Comparison of ENCODE assay signal across 20 cellular contexts in the genomic region with DNA sequence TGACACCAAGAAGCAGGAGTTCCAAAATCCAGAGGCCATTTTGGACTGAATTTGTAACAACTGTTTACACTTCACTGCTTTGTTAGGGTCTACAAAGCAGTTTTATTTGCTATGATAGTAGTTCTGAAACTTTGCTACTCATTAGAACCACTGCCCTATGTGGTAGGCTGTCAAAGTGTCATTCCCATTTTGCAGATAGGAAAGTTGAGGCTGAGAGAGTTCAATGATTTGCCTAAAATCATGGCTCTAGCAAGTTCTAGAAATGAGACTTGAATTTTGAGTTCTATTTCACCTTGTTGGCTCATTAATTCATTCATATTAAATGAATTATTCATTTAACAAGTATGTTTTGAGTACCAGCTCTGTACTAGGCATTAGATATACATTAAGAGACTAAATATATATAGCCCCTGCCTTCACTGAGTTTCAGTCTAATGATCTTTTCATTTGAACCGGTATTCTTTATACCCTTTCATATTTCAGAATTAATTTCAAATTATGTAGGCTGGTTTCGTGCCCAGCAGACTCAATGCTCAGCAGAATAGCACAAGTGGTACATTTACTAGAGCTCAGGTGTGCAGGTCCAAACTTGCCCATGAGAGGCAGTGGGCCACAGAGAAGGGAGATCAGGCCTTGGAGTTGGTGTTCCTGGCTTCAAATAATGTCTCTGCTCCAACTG.
A peak's percentile ranks its signal among the peaks of the same experiment; 100 is the strongest.
DNase-seq lines count a peak whose midpoint lies in the region; ATAC-seq, FAIRE-seq and TF ChIP-seq lines count a peak whose summit lies in the region.
"Had no signal": no experiment of that assay in that cellular context is flagged by ENCODE, and none has a peak within 500 bp of the region (broad histone marks: within the 10 kb centered on the region; RNA-seq: fewer than 3 reads in every experiment).

No MANE protein-coding gene starts in this region.

- CTCF ChIA-PET in endothelial cell of umbilical vein (lab: Charles Lee), result interaction anchor here (0.8 to 2.9 kb wide), 5 partner anchors 15 to 119 kb away, joined by 3 to 15 read pairs (median 7); no protein-coding TSS in a partner anchor
- CTCF ChIA-PET in naive thymus-derived CD4-positive, alpha-beta T cell (lab: Charles Lee), result no interaction called here
- CTCF ChIA-PET in activated naive CD4-positive, alpha-beta T cell treated with anti-CD3 and anti-CD28 coated beads, Interleukin-2, amount 10 ng/mL, durations not matched to agents 7 days and 5 days (lab: Charles Lee), result no interaction called here

- no peak overlapping the region for H3K27ac Mint-ChIP-seq in naive thymus-derived CD4-positive, alpha-beta T cell
- H3K27ac Mint-ChIP-seq in activated naive CD4-positive, alpha-beta T cell treated with anti-CD3 and anti-CD28 coated beads, Interleukin-2, amount 10 ng/mL, durations not matched to agents 7 days and 5 days, result no peak overlapping the region
- H3K27ac Mint-ChIP-seq: activated B cell treated with CpG ODN at 0.5 μM for 24 hours; activated naive CD4-positive, alpha-beta T cell treated with anti-CD3 and anti-CD28 coated beads, Interleukin-2, amount 50 U/mL, for 24 hours; B cell; T-cell had no signal

- TF ChIP-seq POLR2A in endothelial cell of umbilical vein (IDR thresholded peaks at IDR 0.05; ENCODE audit: low read depth, low read length), result no peak
- no peak for TF ChIP-seq POLR2A in prostate gland (IDR thresholded peaks at IDR 0.05)

- H2AFZ ChIP-seq in ACC112 (ENCODE audit: low read length, unreplicated experiment), result no peak overlapping the region
- no peak overlapping the region for H2AFZ ChIP-seq in endothelial cell of umbilical vein (ENCODE audit: low read depth, low read length)

- no peak for FAIRE-seq in endothelial cell of umbilical vein (lab: Jason Lieb, UNC)
- FAIRE-seq: D721Med had no signal

- no peaks in the 10 kb centered on the region for H3K9me1 ChIP-seq in endothelial cell of umbilical vein (replicated peaks; ENCODE audit: control insufficient read depth, extremely low read depth, insufficient read depth, low read length)

- H3K4me1 ChIP-seq in ACC112 (ENCODE audit: control insufficient read depth, insufficient read depth, low read length, unreplicated experiment) (peaks cover 64% of the 10 kb centered on the region), endothelial cell of umbilical vein (ENCODE audit: control insufficient read depth, extremely low read depth, insufficient read depth, low read length) (peaks cover 59% of the 10 kb centered on the region), prostate gland (replicated peaks) (no peaks in the 10 kb centered on the region)
- no peaks in the 10 kb centered on the region for H3K4me1 ChIP-seq in naive thymus-derived CD4-positive, alpha-beta T cell (ENCODE audit: control insufficient read depth in 2 of 2, insufficient read depth in 2 of 2, low read length in 2 of 2)

- H3K4me3 ChIP-seq in ACC112 (ENCODE audit: low read depth, low read length), result no peak overlapping the region
- H3K4me3 ChIP-seq in endothelial cell of umbilical vein (replicated peaks in 1 of 3; ENCODE audit: insufficient read depth in 1 of 3, low read depth in 1 of 3, low read length in 3 of 3), result no peak overlapping the region
- no peak overlapping the region for H3K4me3 ChIP-seq in prostate gland
- no peak overlapping the region for H3K4me3 ChIP-seq in naive thymus-derived CD4-positive, alpha-beta T cell (ENCODE audit: low read length)
- H3K4me3 ChIP-seq: smooth muscle cell had no signal

- POLR2A ChIA-PET in endothelial cell of umbilical vein (lab: Charles Lee), result interaction anchor here (0.7 to 1.5 kb wide), 2 partner anchors 14 to 55 kb away, joined by 3 read pairs; no protein-coding TSS in a partner anchor
- POLR2A ChIA-PET in naive thymus-derived CD4-positive, alpha-beta T cell (lab: Charles Lee), result no interaction called here

- BruUV-seq in endothelial cell of umbilical vein (replicated peaks; lab: Mats Ljungman, UMichigan), result no TSS peak

- peak overlapping the region; percentile 17 for H3K9ac ChIP-seq in endothelial cell of umbilical vein (replicated peaks; ENCODE audit: extremely low read depth, insufficient read depth, low read length)

- peak overlapping the region; percentile 74 for H3K4me2 ChIP-seq in endothelial cell of umbilical vein (ENCODE audit: insufficient read depth, low read length)
- H3K4me2 ChIP-seq: smooth muscle cell had no signal

- H3K27me3 Mint-ChIP-seq in naive thymus-derived CD4-positive, alpha-beta T cell, result peaks cover 0 to 3% (median 0%) of the 10 kb centered on the region in 5 donors
- H3K27me3 Mint-ChIP-seq in activated naive CD4-positive, alpha-beta T cell treated with anti-CD3 and anti-CD28 coated beads, Interleukin-2, amount 10 ng/mL, durations not matched to agents 7 days and 5 days, result no peaks in the 10 kb centered on the region
- H3K27me3 Mint-ChIP-seq: activated B cell treated with CpG ODN at 0.5 μM for 24 hours; activated naive CD4-positive, alpha-beta T cell treated with anti-CD3 and anti-CD28 coated beads, Interleukin-2, amount 50 U/mL, for 24 hours had no signal

- dilution Hi-C loops in endothelial cell of umbilical vein (cut with MboI; ENCODE audit: extremely low pct_ligation_motif_present, low sequenced_read_pairs), result loop anchor here (25.0 kb wide), 1 partner anchor 92 kb away; no protein-coding TSS in a partner anchor

- no peaks in the 10 kb centered on the region for H3K36me3 ChIP-seq in ACC112 (ENCODE audit: insufficient read depth, low read length)
- H3K36me3 ChIP-seq in endothelial cell of umbilical vein (ENCODE audit: control insufficient read depth in 2 of 2, extremely low read depth in 1 of 2, insufficient read depth in 2 of 2, low read length in 2 of 2), result no peaks in the 10 kb centered on the region
- no peaks in the 10 kb centered on the region for H3K36me3 ChIP-seq in prostate gland
- no peaks in the 10 kb centered on the region for H3K36me3 ChIP-seq in naive thymus-derived CD4-positive, alpha-beta T cell (ENCODE audit: control insufficient read depth in 2 of 3, insufficient read depth in 3 of 3, low read length in 3 of 3)

- DNase-seq in NCI-H1436 (lab: John Stamatoyannopoulos, UW) (peak; percentile 25), endothelial cell of umbilical vein (ENCODE audit: low read depth, low spot score) (no peak), prostate gland (ENCODE audit: low spot score) (no peak), glomerular visceral epithelial cell (ENCODE audit: extremely low spot score) (no peak)
- DNase-seq in naive thymus-derived CD4-positive, alpha-beta T cell, result no peak
- no peak for DNase-seq in activated naive CD4-positive, alpha-beta T cell treated with anti-CD3 and anti-CD28 coated beads, Interleukin-2, amount 10 ng/mL, durations not matched to agents 7 days and 5 days
- DNase-seq in activated effector memory CD4-positive, alpha-beta T cell treated with anti-CD3 and anti-CD28 coated beads, Interleukin-2, amount 50 U/mL, for 16 hours, result no peak
- DNase-seq: activated B cell treated with CpG ODN at 0.5 μM for 24 hours; H7; hippocampal formation; NCI-H1417 treated with DMSO at 0.1 percent for 48 hours; stimulated activated naive CD8-positive, alpha-beta T cell treated with anti-CD3 and anti-CD28 coated beads, Interleukin-15, Interleukin-2, amounts not matched to agents 100 U/mL and 50 U/mL, for 24 hours; T-cell had no signal

- TF ChIP-seq CTCF in endothelial cell of umbilical vein (IDR thresholded peaks at IDR 0.05; ENCODE audit: extremely low read depth in 1 of 2, insufficient read depth in 1 of 2, low read depth in 1 of 2, low read length in 2 of 2) (no peak), prostate gland (IDR thresholded peaks at IDR 0.05) (no peak)

- intact Hi-C loops in endothelial cell of umbilical vein (cut with micrococcal nuclease), result loop anchor here (1.0 to 5.0 kb wide), 9 partner anchors 8 to 512 kb away; partner anchors contain the start of gene PICALM
- intact Hi-C loops in prostate gland (cut with DNase I), result no loop called here
- intact Hi-C loops in naive thymus-derived CD4-positive, alpha-beta T cell (cut with micrococcal nuclease), result no loop called here

- no peak overlapping the region for H3K4me3 Mint-ChIP-seq in naive thymus-derived CD4-positive, alpha-beta T cell
- H3K4me3 Mint-ChIP-seq in activated naive CD4-positive, alpha-beta T cell treated with anti-CD3 and anti-CD28 coated beads, Interleukin-2, amount 10 ng/mL, durations not matched to agents 7 days and 5 days, result no peak overlapping the region
- H3K4me3 Mint-ChIP-seq: activated B cell treated with CpG ODN at 0.5 μM for 24 hours; activated naive CD4-positive, alpha-beta T cell treated with anti-CD3 and anti-CD28 coated beads, Interleukin-2, amount 50 U/mL, for 24 hours; B cell; neural crest cell; T-cell had no signal

- H3K27ac ChIP-seq in ACC112 (ENCODE audit: low read depth, low read length), result peak overlapping the region; percentile 99
- H3K27ac ChIP-seq in endothelial cell of umbilical vein (ENCODE audit: insufficient read depth, low read depth, low read length), result peak overlapping the region; percentile 63
- H3K27ac ChIP-seq in prostate gland, result peak overlapping the region; percentile 18 to 39
- H3K27ac ChIP-seq in naive thymus-derived CD4-positive, alpha-beta T cell (ENCODE audit: low read depth, low read length), result no peak overlapping the region
- H3K27ac ChIP-seq: epithelial cell of prostate had no signal

- ATAC-seq in naive thymus-derived CD4-positive, alpha-beta T cell, result no peak
- ATAC-seq: stimulated activated naive CD8-positive, alpha-beta T cell treated with anti-CD3 and anti-CD28 coated beads, Interleukin-15, Interleukin-2, amounts not matched to agents 100 U/mL and 50 U/mL, for 24 hours; T-cell had no signal

- no peaks in the 10 kb centered on the region for H3K27me3 ChIP-seq in ACC112 (ENCODE audit: insufficient read depth, low read length)
- H3K27me3 ChIP-seq in endothelial cell of umbilical vein (ENCODE audit: control insufficient read depth in 2 of 2, insufficient read depth in 2 of 2, low read length in 2 of 2), result no peaks in the 10 kb centered on the region
- no peaks in the 10 kb centered on the region for H3K27me3 ChIP-seq in prostate gland (replicated peaks; ENCODE audit: insufficient read depth)
- no peaks in the 10 kb centered on the region for H3K27me3 ChIP-seq in naive thymus-derived CD4-positive, alpha-beta T cell (ENCODE audit: control insufficient read depth in 2 of 2, insufficient read depth in 2 of 2, low read length in 2 of 2)

- peaks cover 0 to 2% (median 0%) of the 10 kb centered on the region in 7 donors for H3K4me1 Mint-ChIP-seq in naive thymus-derived CD4-positive, alpha-beta T cell
- H3K4me1 Mint-ChIP-seq in activated naive CD4-positive, alpha-beta T cell treated with anti-CD3 and anti-CD28 coated beads, Interleukin-2, amount 10 ng/mL, durations not matched to agents 7 days and 5 days, result no peaks in the 10 kb centered on the region
- H3K4me1 Mint-ChIP-seq: activated B cell treated with CpG ODN at 0.5 μM for 24 hours; activated naive CD4-positive, alpha-beta T cell treated with anti-CD3 and anti-CD28 coated beads, Interleukin-2, amount 50 U/mL, for 24 hours; B cell; T-cell had no signal

- H3K9me3 Mint-ChIP-seq in naive thymus-derived CD4-positive, alpha-beta T cell, result no peaks in the 10 kb centered on the region
- no peaks in the 10 kb centered on the region for H3K9me3 Mint-ChIP-seq in activated naive CD4-positive, alpha-beta T cell treated with anti-CD3 and anti-CD28 coated beads, Interleukin-2, amount 10 ng/mL, durations not matched to agents 7 days and 5 days
- H3K9me3 Mint-ChIP-seq: activated B cell treated with CpG ODN at 0.5 μM for 24 hours; activated naive CD4-positive, alpha-beta T cell treated with anti-CD3 and anti-CD28 coated beads, Interleukin-2, amount 50 U/mL, for 24 hours; neural crest cell; T-cell had no signal

- H3K9me3 ChIP-seq in endothelial cell of umbilical vein (replicated peaks; ENCODE audit: control insufficient read depth, insufficient read depth, low read length) (no peaks in the 10 kb centered on the region), prostate gland (no peaks in the 10 kb centered on the region)
- no peaks in the 10 kb centered on the region for H3K9me3 ChIP-seq in naive thymus-derived CD4-positive, alpha-beta T cell (ENCODE audit: control insufficient read depth in 2 of 3, low read length in 3 of 3)

- no peaks in the 10 kb centered on the region for H4K20me1 ChIP-seq in endothelial cell of umbilical vein (replicated peaks; ENCODE audit: control insufficient read depth, extremely low read depth, insufficient read depth, low read length)

- peaks cover 19% of the 10 kb centered on the region for H3K79me2 ChIP-seq in ACC112 (ENCODE audit: control insufficient read depth, insufficient read depth, low read length, unreplicated experiment)
- peaks cover 2% of the 10 kb centered on the region for H3K79me2 ChIP-seq in endothelial cell of umbilical vein (ENCODE audit: control insufficient read depth, insufficient read depth, low read length)

- H3K36me3 Mint-ChIP-seq in naive thymus-derived CD4-positive, alpha-beta T cell, result no peaks in the 10 kb centered on the region
- no peaks in the 10 kb centered on the region for H3K36me3 Mint-ChIP-seq in activated naive CD4-positive, alpha-beta T cell treated with anti-CD3 and anti-CD28 coated beads, Interleukin-2, amount 10 ng/mL, durations not matched to agents 7 days and 5 days
- H3K36me3 Mint-ChIP-seq: T-cell had no signal

- 97% methylated on average over 2 of the region's 2 CpGs for WGBS in prostate gland
